8 cellular contexts compared by ENCODE assay signal in genomic region chr1:155049651-155050559, GRCh38. TPM values are rescaled to one million over a fixed set of nuclear protein-coding genes. Genes with fewer than 3 reads are reported as not detected.
DNase-seq lines count a peak whose midpoint lies in the region; ATAC-seq and TF ChIP-seq lines count a peak whose summit lies in the region.

No MANE protein-coding gene starts in this region.

- peak overlapping the region; percentile 85 for H3K27ac Mint-ChIP-seq in T-helper 2 cell treated with Interferon-gamma antibody and Interleukin-4, amounts not matched to agents 5 μg/mL and 100 μg/mL, for 36 hours

- H3K27ac ChIP-seq in RWPE2 (ENCODE audit: poor library complexity, severe bottlenecking) (peak overlapping the region; percentile 89), epithelial cell of prostate (peak overlapping the region; percentile 74), psoas muscle (peak overlapping the region; percentile 86)

- H3K4me3 Mint-ChIP-seq in T-helper 2 cell treated with Interferon-gamma antibody and Interleukin-4, amounts not matched to agents 5 μg/mL and 100 μg/mL, for 36 hours, result peak overlapping the region; percentile 85

- DNase-seq in T-helper 2 cell treated with Interferon-gamma antibody and Interleukin-4, amounts not matched to agents 5 μg/mL and 100 μg/mL, for 36 hours (ENCODE audit: low spot score), result no peak
- no peak for DNase-seq in T-helper 2 cell
- no peak for DNase-seq in RWPE2 (ENCODE audit: low spot score)
- DNase-seq in epithelial cell of prostate (ENCODE audit: low read depth, low spot score), result no peak
- DNase-seq in psoas muscle, result no peak
- DNase-seq in NK-92 treated with Interleukin-12 subunit alpha and Interleukin-12 subunit beta, amount 100 ng/mL, for 24 hours (lab: John Stamatoyannopoulos, UW), result no peak
- no peak for DNase-seq in stimulated activated CD4-positive, alpha-beta T cell treated with anti-CD3 and anti-CD28 coated beads, Interleukin-15, amount 100 ng/mL, for 24 hours
- no peak for DNase-seq in activated CD4-positive, alpha-beta T cell treated with anti-CD3 and anti-CD28 coated beads for 48 hours

- H3K4me1 ChIP-seq in RWPE2 (ENCODE audit: insufficient read depth, poor library complexity, severe bottlenecking), result peaks cover 22% of the 10 kb centered on the region
- peaks cover 26% of the 10 kb centered on the region for H3K4me1 ChIP-seq in psoas muscle

- H3K27me3 ChIP-seq in RWPE2 (ENCODE audit: insufficient read depth, poor library complexity, severe bottlenecking) (no peaks in the 10 kb centered on the region), psoas muscle (ENCODE audit: insufficient read depth in 3 of 3, low read length in 2 of 3) (no peaks in the 10 kb centered on the region)

- 17 to 18% (median 18%) methylated on average over 10 of the region's 10 CpGs for WGBS in psoas muscle, 3 donors

- no peaks in the 10 kb centered on the region for H3K27me3 Mint-ChIP-seq in T-helper 2 cell treated with Interferon-gamma antibody and Interleukin-4, amounts not matched to agents 5 μg/mL and 100 μg/mL, for 36 hours (ENCODE audit: low read depth)

- ATAC-seq in RWPE2 (ENCODE audit: low read depth), result no peak; the same call in 2 of the 3 replicates
- peak in 1 of 4 donors; percentile 12 for ATAC-seq in psoas muscle

- peaks cover 23% of the 10 kb centered on the region for H3K4me1 Mint-ChIP-seq in T-helper 2 cell treated with Interferon-gamma antibody and Interleukin-4, amounts not matched to agents 5 μg/mL and 100 μg/mL, for 36 hours (ENCODE audit: low read depth)

- no peaks in the 10 kb centered on the region for H3K9me3 Mint-ChIP-seq in T-helper 2 cell treated with Interferon-gamma antibody and Interleukin-4, amounts not matched to agents 5 μg/mL and 100 μg/mL, for 36 hours

- H3K4me3 ChIP-seq in RWPE2 (ENCODE audit: severe bottlenecking) (peak overlapping the region; percentile 94), psoas muscle (peak overlapping the region; percentile 88)

- peaks cover 21% of the 10 kb centered on the region for H3K36me3 ChIP-seq in RWPE2 (ENCODE audit: low read depth)
- peaks cover 0 to 20% of the 10 kb centered on the region in 2 donors for H3K36me3 ChIP-seq in psoas muscle (ENCODE audit: insufficient read depth in 1 of 2, low read depth in 1 of 2)

- H3K9me3 ChIP-seq in RWPE2 (ENCODE audit: severe bottlenecking), result no peaks in the 10 kb centered on the region
- H3K9me3 ChIP-seq in psoas muscle, result no peaks in the 10 kb centered on the region

- TF ChIP-seq CTCF in RWPE2 (IDR thresholded peaks at IDR 0.05; ENCODE audit: poor library complexity, severe bottlenecking) (no peak), psoas muscle (IDR thresholded peaks at IDR 0.05) (no peak)

- intact Hi-C loops in psoas muscle (cut with DNase I), result loop anchor here in 1 of 2 donors (10.0 kb wide), 1 partner anchor 495 kb away; the partner anchor contains the start of gene UBE2Q1

- no peaks in the 10 kb centered on the region for H3K36me3 Mint-ChIP-seq in T-helper 2 cell treated with Interferon-gamma antibody and Interleukin-4, amounts not matched to agents 5 μg/mL and 100 μg/mL, for 36 hours (ENCODE audit: low read depth)

RNA-seq across cellular contexts. Expression of gene ADAM15, which starts 1.2 kb away (rescaled TPM):
- 10 to 100 TPM; 38.4 to 50.9 (median 49.3) TPM for total RNA-seq in psoas muscle
- 10 to 100 TPM; 33.2 to 45.4 (median 41.0) TPM for polyA plus RNA-seq in psoas muscle

RNA-seq across cellular contexts. Expression of gene EFNA4, which starts 13.6 kb away (rescaled TPM):
- 1 to 10 TPM in 1 of 4 donors, under 1 TPM in 3; 0.69 to 1.1 (median 0.77) TPM for total RNA-seq in psoas muscle
- 1 to 10 TPM in 2 of 3 donors, under 1 TPM in 1; 0.39 to 1.3 (median 1.2) TPM for polyA plus RNA-seq in psoas muscle

RNA-seq across cellular contexts. Expression of gene DCST1, which starts 16.3 kb away (rescaled TPM):
- total RNA-seq in psoas muscle, result under 1 TPM in 2 of 4 donors, not detected in 2; 0.12 to 0.34 TPM
- not detected for polyA plus RNA-seq in psoas muscle

RNA-seq across cellular contexts. Expression of gene DCST2, which starts 16.3 kb away (rescaled TPM):
- under 1 TPM in 2 of 4 donors, not detected in 2; 0.19 to 0.56 TPM for total RNA-seq in psoas muscle
- under 1 TPM; 0.04 to 0.38 (median 0.07) TPM for polyA plus RNA-seq in psoas muscle

RNA-seq across cellular contexts. Expression of gene EFNA3, which starts 28.7 kb away (rescaled TPM):
- total RNA-seq in psoas muscle, result under 1 TPM in 3 of 4 donors, not detected in 1; 0.32 to 0.69 (median 0.57) TPM
- under 1 TPM; 0.17 to 1.00 (median 0.39) TPM for polyA plus RNA-seq in psoas muscle
